ENCODE assay signal across 1 cellular context in genomic region chr7:133081605-133082389, GRCh38.
TF ChIP-seq lines count a peak whose summit lies in the region.

Gene CHCHD3, minus strand, starts transcription at chr7:133082090. Its CDS starts 153 bp downstream, at chr7:133081937.

TF ChIP-seq in K562, 482 proteins besides CTCF, POLR2A, EP300 and RAD21 (continued from another document and continues in another):
- TF ChIP-seq, protein P1, sequence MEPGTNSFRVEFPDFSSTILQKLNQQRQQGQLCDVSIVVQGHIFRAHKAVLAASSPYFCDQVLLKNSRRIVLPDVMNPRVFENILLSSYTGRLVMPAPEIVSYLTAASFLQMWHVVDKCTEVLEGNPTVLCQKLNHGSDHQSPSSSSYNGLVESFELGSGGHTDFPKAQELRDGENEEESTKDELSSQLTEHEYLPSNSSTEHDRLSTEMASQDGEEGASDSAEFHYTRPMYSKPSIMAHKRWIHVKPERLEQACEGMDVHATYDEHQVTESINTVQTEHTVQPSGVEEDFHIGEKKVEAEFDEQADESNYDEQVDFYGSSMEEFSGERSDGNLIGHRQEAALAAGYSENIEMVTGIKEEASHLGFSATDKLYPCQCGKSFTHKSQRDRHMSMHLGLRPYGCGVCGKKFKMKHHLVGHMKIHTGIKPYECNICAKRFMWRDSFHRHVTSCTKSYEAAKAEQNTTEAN (CRISPR knock-in tag; IDR thresholded peaks at IDR 0.05), result 0 out of 2 replicates have a peak, but pooled peaks have one; percentile 81
- TF ChIP-seq POLR2H (tag; IDR thresholded peaks at IDR 0.05; ENCODE audit: low read depth), result no peak
- no peak for TF ChIP-seq FOSL1 (tag; conservative IDR thresholded peaks at IDR 0.05)
- TF ChIP-seq PHB (CRISPR knock-in tag; IDR thresholded peaks at IDR 0.05), result no peak
- TF ChIP-seq TBP (optimal IDR thresholded peaks at IDR 0.05; ENCODE audit: low read depth, low read length), result peak; percentile 57
- TF ChIP-seq IRF2 (CRISPR knock-in tag; IDR thresholded peaks at IDR 0.05), result no peak
- TF ChIP-seq SRF (CRISPR knock-in tag; IDR thresholded peaks at IDR 0.05), result no peak
- no peak for TF ChIP-seq TCFL5 (CRISPR knock-in tag; conservative IDR thresholded peaks at IDR 0.05)
- no peak; the same call in 1 of the 2 replicates for TF ChIP-seq KLF6 (CRISPR knock-in tag; IDR thresholded peaks at IDR 0.05; ENCODE audit: borderline replicate concordance)
- TF ChIP-seq, protein P2, sequence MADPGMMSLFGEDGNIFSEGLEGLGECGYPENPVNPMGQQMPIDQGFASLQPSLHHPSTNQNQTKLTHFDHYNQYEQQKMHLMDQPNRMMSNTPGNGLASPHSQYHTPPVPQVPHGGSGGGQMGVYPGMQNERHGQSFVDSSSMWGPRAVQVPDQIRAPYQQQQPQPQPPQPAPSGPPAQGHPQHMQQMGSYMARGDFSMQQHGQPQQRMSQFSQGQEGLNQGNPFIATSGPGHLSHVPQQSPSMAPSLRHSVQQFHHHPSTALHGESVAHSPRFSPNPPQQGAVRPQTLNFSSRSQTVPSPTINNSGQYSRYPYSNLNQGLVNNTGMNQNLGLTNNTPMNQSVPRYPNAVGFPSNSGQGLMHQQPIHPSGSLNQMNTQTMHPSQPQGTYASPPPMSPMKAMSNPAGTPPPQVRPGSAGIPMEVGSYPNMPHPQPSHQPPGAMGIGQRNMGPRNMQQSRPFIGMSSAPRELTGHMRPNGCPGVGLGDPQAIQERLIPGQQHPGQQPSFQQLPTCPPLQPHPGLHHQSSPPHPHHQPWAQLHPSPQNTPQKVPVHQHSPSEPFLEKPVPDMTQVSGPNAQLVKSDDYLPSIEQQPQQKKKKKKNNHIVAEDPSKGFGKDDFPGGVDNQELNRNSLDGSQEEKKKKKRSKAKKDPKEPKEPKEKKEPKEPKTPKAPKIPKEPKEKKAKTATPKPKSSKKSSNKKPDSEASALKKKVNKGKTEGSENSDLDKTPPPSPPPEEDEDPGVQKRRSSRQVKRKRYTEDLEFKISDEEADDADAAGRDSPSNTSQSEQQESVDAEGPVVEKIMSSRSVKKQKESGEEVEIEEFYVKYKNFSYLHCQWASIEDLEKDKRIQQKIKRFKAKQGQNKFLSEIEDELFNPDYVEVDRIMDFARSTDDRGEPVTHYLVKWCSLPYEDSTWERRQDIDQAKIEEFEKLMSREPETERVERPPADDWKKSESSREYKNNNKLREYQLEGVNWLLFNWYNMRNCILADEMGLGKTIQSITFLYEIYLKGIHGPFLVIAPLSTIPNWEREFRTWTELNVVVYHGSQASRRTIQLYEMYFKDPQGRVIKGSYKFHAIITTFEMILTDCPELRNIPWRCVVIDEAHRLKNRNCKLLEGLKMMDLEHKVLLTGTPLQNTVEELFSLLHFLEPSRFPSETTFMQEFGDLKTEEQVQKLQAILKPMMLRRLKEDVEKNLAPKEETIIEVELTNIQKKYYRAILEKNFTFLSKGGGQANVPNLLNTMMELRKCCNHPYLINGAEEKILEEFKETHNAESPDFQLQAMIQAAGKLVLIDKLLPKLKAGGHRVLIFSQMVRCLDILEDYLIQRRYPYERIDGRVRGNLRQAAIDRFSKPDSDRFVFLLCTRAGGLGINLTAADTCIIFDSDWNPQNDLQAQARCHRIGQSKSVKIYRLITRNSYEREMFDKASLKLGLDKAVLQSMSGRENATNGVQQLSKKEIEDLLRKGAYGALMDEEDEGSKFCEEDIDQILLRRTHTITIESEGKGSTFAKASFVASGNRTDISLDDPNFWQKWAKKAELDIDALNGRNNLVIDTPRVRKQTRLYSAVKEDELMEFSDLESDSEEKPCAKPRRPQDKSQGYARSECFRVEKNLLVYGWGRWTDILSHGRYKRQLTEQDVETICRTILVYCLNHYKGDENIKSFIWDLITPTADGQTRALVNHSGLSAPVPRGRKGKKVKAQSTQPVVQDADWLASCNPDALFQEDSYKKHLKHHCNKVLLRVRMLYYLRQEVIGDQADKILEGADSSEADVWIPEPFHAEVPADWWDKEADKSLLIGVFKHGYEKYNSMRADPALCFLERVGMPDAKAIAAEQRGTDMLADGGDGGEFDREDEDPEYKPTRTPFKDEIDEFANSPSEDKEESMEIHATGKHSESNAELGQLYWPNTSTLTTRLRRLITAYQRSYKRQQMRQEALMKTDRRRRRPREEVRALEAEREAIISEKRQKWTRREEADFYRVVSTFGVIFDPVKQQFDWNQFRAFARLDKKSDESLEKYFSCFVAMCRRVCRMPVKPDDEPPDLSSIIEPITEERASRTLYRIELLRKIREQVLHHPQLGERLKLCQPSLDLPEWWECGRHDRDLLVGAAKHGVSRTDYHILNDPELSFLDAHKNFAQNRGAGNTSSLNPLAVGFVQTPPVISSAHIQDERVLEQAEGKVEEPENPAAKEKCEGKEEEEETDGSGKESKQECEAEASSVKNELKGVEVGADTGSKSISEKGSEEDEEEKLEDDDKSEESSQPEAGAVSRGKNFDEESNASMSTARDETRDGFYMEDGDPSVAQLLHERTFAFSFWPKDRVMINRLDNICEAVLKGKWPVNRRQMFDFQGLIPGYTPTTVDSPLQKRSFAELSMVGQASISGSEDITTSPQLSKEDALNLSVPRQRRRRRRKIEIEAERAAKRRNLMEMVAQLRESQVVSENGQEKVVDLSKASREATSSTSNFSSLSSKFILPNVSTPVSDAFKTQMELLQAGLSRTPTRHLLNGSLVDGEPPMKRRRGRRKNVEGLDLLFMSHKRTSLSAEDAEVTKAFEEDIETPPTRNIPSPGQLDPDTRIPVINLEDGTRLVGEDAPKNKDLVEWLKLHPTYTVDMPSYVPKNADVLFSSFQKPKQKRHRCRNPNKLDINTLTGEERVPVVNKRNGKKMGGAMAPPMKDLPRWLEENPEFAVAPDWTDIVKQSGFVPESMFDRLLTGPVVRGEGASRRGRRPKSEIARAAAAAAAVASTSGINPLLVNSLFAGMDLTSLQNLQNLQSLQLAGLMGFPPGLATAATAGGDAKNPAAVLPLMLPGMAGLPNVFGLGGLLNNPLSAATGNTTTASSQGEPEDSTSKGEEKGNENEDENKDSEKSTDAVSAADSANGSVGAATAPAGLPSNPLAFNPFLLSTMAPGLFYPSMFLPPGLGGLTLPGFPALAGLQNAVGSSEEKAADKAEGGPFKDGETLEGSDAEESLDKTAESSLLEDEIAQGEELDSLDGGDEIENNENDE (IDR thresholded peaks at IDR 0.05; ENCODE audit: low read depth, low read length), result no peak
- TF ChIP-seq ZNF609 (CRISPR knock-in tag; IDR thresholded peaks at IDR 0.05; ENCODE audit: borderline replicate concordance), result no peak
- TF ChIP-seq ZNF766 (CRISPR knock-in tag; conservative IDR thresholded peaks at IDR 0.05), result peak; percentile 85
- TF ChIP-seq, protein P3, sequence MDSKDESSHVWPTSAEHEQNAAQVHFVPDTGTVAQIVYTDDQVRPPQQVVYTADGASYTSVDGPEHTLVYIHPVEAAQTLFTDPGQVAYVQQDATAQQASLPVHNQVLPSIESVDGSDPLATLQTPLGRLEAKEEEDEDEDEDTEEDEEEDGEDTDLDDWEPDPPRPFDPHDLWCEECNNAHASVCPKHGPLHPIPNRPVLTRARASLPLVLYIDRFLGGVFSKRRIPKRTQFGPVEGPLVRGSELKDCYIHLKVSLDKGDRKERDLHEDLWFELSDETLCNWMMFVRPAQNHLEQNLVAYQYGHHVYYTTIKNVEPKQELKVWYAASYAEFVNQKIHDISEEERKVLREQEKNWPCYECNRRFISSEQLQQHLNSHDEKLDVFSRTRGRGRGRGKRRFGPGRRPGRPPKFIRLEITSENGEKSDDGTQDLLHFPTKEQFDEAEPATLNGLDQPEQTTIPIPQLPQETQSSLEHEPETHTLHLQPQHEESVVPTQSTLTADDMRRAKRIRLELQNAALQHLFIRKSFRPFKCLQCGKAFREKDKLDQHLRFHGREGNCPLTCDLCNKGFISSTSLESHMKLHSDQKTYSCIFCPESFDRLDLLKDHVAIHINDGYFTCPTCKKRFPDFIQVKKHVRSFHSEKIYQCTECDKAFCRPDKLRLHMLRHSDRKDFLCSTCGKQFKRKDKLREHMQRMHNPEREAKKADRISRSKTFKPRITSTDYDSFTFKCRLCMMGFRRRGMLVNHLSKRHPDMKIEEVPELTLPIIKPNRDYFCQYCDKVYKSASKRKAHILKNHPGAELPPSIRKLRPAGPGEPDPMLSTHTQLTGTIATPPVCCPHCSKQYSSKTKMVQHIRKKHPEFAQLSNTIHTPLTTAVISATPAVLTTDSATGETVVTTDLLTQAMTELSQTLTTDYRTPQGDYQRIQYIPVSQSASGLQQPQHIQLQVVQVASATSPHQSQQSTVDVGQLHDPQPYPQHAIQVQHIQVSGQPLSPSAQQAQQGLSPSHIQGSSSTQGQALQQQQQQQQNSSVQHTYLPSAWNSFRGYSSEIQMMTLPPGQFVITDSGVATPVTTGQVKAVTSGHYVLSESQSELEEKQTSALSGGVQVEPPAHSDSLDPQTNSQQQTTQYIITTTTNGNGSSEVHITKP (IDR thresholded peaks at IDR 0.05; ENCODE audit: partially characterized antibody), result peak; percentile 33
- TF ChIP-seq SMARCB1 (IDR thresholded peaks at IDR 0.05; ENCODE audit: insufficient read length, low read depth), result no peak
- 0 out of 2 replicates have a peak, but pooled peaks have one; percentile 55 for TF ChIP-seq ZBED1 (IDR thresholded peaks at IDR 0.05)
- no peak; the same call in 1 of the 2 replicates for TF ChIP-seq NFE2 (IDR thresholded peaks at IDR 0.05; ENCODE audit: low read depth)
- TF ChIP-seq PYGO2 (tag; IDR thresholded peaks at IDR 0.05), result no peak
- peak; percentile 78; the same call in 1 of the 2 replicates for TF ChIP-seq RREB1 (CRISPR knock-in tag; IDR thresholded peaks at IDR 0.05)
- no peak for TF ChIP-seq NFIX (CRISPR knock-in tag; IDR thresholded peaks at IDR 0.05; ENCODE audit: low read depth)
- TF ChIP-seq, protein P4, sequence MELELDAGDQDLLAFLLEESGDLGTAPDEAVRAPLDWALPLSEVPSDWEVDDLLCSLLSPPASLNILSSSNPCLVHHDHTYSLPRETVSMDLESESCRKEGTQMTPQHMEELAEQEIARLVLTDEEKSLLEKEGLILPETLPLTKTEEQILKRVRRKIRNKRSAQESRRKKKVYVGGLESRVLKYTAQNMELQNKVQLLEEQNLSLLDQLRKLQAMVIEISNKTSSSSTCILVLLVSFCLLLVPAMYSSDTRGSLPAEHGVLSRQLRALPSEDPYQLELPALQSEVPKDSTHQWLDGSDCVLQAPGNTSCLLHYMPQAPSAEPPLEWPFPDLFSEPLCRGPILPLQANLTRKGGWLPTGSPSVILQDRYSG (tag; conservative IDR thresholded peaks at IDR 0.05; ENCODE audit: low read depth), result no peak
- TF ChIP-seq ZNF253 (CRISPR knock-in tag; conservative IDR thresholded peaks at IDR 0.05), result no peak
